In genomic region chr1:67831850-67832513, GRCh38 we compare ENCODE assay signal across 8 cellular contexts. TPM values are rescaled to one million over a fixed set of nuclear protein-coding genes. Genes with fewer than 3 reads are reported as not detected.
DNase-seq lines count a peak whose midpoint lies in the region; ATAC-seq and TF ChIP-seq lines count a peak whose summit lies in the region.

No MANE protein-coding gene starts in this region.

- intact Hi-C loops in left lung (cut with DNase I), result no loop called here
- intact Hi-C loops in testis (cut with DNase I; ENCODE audit: low total_unique reads), result loop anchor here (10.0 kb wide), 1 partner anchor 57 kb away; no protein-coding TSS in a partner anchor

- no peak overlapping the region for H2BK12ac ChIP-seq in H9 (ENCODE audit: insufficient read length, low read depth, low read length)

- H4K91ac ChIP-seq in H9 (ENCODE audit: insufficient read length, low read depth, low read length), result no peak overlapping the region

- no CpG with 5 or more reads among the region's 34 CpGs for WGBS in H9 (ENCODE audit: extremely low coverage, insufficient read length, low lambda C conversion rate)
- 0% methylated on average over 34 of the region's 34 CpGs for WGBS in testis, 2 donors

- peak overlapping the region; percentile 5 for H3K18ac ChIP-seq in H9 (ENCODE audit: insufficient read length, low read depth, low read length)

- H3K27me3 ChIP-seq in BE2C, result no peaks in the 10 kb centered on the region
- peaks cover 4% of the 10 kb centered on the region for H3K27me3 ChIP-seq in H9 (ENCODE audit: insufficient read depth, low read length)
- no peaks in the 10 kb centered on the region for H3K27me3 ChIP-seq in Peyer's patch
- peaks cover 0 to 64% of the 10 kb centered on the region in 2 donors for H3K27me3 ChIP-seq in left lung
- no peaks in the 10 kb centered on the region for H3K27me3 ChIP-seq in testis

- H3K27ac ChIP-seq in H9 (ENCODE audit: insufficient read length, low read depth, low read length) (no peak overlapping the region), Peyer's patch (peak overlapping the region; percentile 68 to 98 (median 92)), left lung (peak overlapping the region; percentile 74 to 81), testis (peak overlapping the region; percentile 85 to 94)

- no peak overlapping the region for H2BK20ac ChIP-seq in H9 (ENCODE audit: low read depth, low read length, poor library complexity, severe bottlenecking)

- H3K4ac ChIP-seq in H9 (ENCODE audit: low read depth, low read length), result no peak overlapping the region

- no peaks in the 10 kb centered on the region for H3K36me3 ChIP-seq in BE2C
- H3K36me3 ChIP-seq in Peyer's patch, result no peaks in the 10 kb centered on the region
- H3K36me3 ChIP-seq in left lung, result no peaks in the 10 kb centered on the region
- H3K36me3 ChIP-seq in testis (ENCODE audit: low read depth, missing control alignments), result no peaks in the 10 kb centered on the region

- H3K79me2 ChIP-seq in H9 (ENCODE audit: insufficient read depth, low read length), result no peaks in the 10 kb centered on the region; the same call in 1 of the 2 replicates

- peak overlapping the region; percentile 1 for H2AFZ ChIP-seq in H9 (ENCODE audit: low read length)

- ATAC-seq in left lung (peak; percentile 53), GM19467 (IDR thresholded peaks at IDR 0.05; ENCODE audit: unreplicated experiment) (no peak)

- peaks cover 37% of the 10 kb centered on the region for H3K27me3 Mint-ChIP-seq in H9 (ENCODE audit: low read depth)

- TF ChIP-seq POLR2A in Peyer's patch (IDR thresholded peaks at IDR 0.05) (peak in 1 of 2 donors; percentile 62), testis (IDR thresholded peaks at IDR 0.05) (no peak)

- peak overlapping the region; percentile 77 to 97 for H3K4me3 Mint-ChIP-seq in H9

- peaks cover 26 to 28% of the 10 kb centered on the region in 2 experiments for H3K4me1 Mint-ChIP-seq in H9

- H3K9me3 ChIP-seq in BE2C (no peaks in the 10 kb centered on the region), H9 (ENCODE audit: control insufficient read depth, low read depth, low read length) (no peaks in the 10 kb centered on the region), Peyer's patch (no peaks in the 10 kb centered on the region), left lung (no peaks in the 10 kb centered on the region), testis (no peaks in the 10 kb centered on the region)

- H3K4me2 ChIP-seq in H9 (ENCODE audit: insufficient read depth, insufficient read length, low read length), result peak overlapping the region; percentile 86

- peak; percentile 32 for DNase-seq in BE2C
- DNase-seq in H9, result no peak
- DNase-seq in Peyer's patch, result peak in 2 of 3 donors; percentile 75 to 78
- peak; percentile 85 for DNase-seq in dermis microvascular lymphatic vessel endothelial cell (ENCODE audit: low read depth in 2 of 2)
- DNase-seq in left lung, result peak; percentile 60 to 77
- DNase-seq in testis, result peak; percentile 76
- DNase-seq in stimulated activated CD4-positive, alpha-beta T cell treated with anti-CD3 and anti-CD28 coated beads, Interleukin-2, amount 100 ng/mL, for 48 hours, result no peak

- H3K56ac ChIP-seq in H9 (ENCODE audit: insufficient read length, low read depth, low read length), result no peak overlapping the region

- no peak overlapping the region for H4K8ac ChIP-seq in H9 (replicated peaks; ENCODE audit: insufficient read length, low read depth, low read length)

- no peak overlapping the region for H3T11ph ChIP-seq in H9 (ENCODE audit: low read length)

- H4K20me1 ChIP-seq in H9 (ENCODE audit: control insufficient read depth, insufficient read depth, insufficient read length), result no peaks in the 10 kb centered on the region

- no peaks in the 10 kb centered on the region; a peak in 1 of 7 replicates for H3K36me3 Mint-ChIP-seq in H9 (ENCODE audit: insufficient read depth in 1 of 3, low read depth in 3 of 3)

- no peak overlapping the region for H3K9ac ChIP-seq in H9 (ENCODE audit: extremely low read depth, insufficient read length, low read length)

- H4K5ac ChIP-seq in H9 (ENCODE audit: insufficient read length, low read depth, low read length), result no peak overlapping the region

- peak overlapping the region; percentile 81 for H3K4me3 ChIP-seq in BE2C (ENCODE audit: low read depth, low read length)
- H3K4me3 ChIP-seq in Peyer's patch, result peak overlapping the region; percentile 44 to 96 (median 70)
- H3K4me3 ChIP-seq in left lung, result peak overlapping the region; percentile 65 to 70
- peak overlapping the region; percentile 82 to 85 for H3K4me3 ChIP-seq in testis

- no peak overlapping the region for H2BK15ac ChIP-seq in H9 (ENCODE audit: low read depth, low read length)

- no peaks in the 10 kb centered on the region for H3K79me1 ChIP-seq in H9 (ENCODE audit: insufficient read depth, low read depth, low read length, poor library complexity, severe bottlenecking)

- no peak overlapping the region for H2AK5ac ChIP-seq in H9 (ENCODE audit: insufficient read length, low read length)

- no peak overlapping the region; the same call in 1 of the 2 replicates for H3K14ac ChIP-seq in H9 (ENCODE audit: insufficient read depth, low read length)

- H3K4me1 ChIP-seq in BE2C (no peaks in the 10 kb centered on the region), H9 (ENCODE audit: insufficient read depth, low read length) (no peaks in the 10 kb centered on the region; the same call in 1 of the 2 replicates), Peyer's patch (peaks cover 0 to 40% (median 2%) of the 10 kb centered on the region in 4 donors), left lung (peaks cover 5 to 21% of the 10 kb centered on the region in 2 donors), testis (peaks cover 14% of the 10 kb centered on the region)

- peaks cover 16% of the 10 kb centered on the region for H3K23me2 ChIP-seq in H9 (ENCODE audit: insufficient read length, low read depth, low read length, poor library complexity, severe bottlenecking)

- no peak for TF ChIP-seq CTCF in BE2C (IDR thresholded peaks at IDR 0.05; ENCODE audit: low read depth, low read length)
- no peak for TF ChIP-seq CTCF in H9 (conservative IDR thresholded peaks at IDR 0.05)
- no peak for TF ChIP-seq CTCF in Peyer's patch (IDR thresholded peaks at IDR 0.05)
- TF ChIP-seq CTCF in left lung (IDR thresholded peaks at IDR 0.05), result no peak
- no peak for TF ChIP-seq CTCF in testis (IDR thresholded peaks at IDR 0.05)

- H3K23ac ChIP-seq in H9 (ENCODE audit: insufficient read length, low read depth, low read length), result no peak overlapping the region

- no peaks in the 10 kb centered on the region for H3K9me3 Mint-ChIP-seq in H9

- H2BK5ac ChIP-seq in H9 (ENCODE audit: insufficient read length, low read length), result no peak overlapping the region

- H2BK120ac ChIP-seq in H9 (ENCODE audit: low read depth, low read length, poor library complexity, severe bottlenecking), result no peak overlapping the region

- H3K27ac Mint-ChIP-seq in H9, result peak overlapping the region in 2 of 3 experiments; percentile 24 to 40; a peak in 2 of 7 replicates

RNA-seq across cellular contexts. Expression of gene GNG12, which starts 1.3 kb away (rescaled TPM):
- 8.3 TPM for polyA plus RNA-seq in BE2C (2012; ENCODE audit: insufficient read depth, insufficient read length, low read depth)
- total RNA-seq in H9 (2021) (14.3 and 14.6 TPM in 2 replicates), Peyer's patch (100 to 1,000 TPM in 3 of 4 donors, 10 to 100 TPM in 1; 61.9 to 271 (median 165) TPM), dermis microvascular lymphatic vessel endothelial cell (144 and 222 TPM in 2 replicates), left lung (10 to 100 TPM; 57.0 to 71.9 TPM), testis (10 to 100 TPM; 28.1 to 46.0 TPM)
- 39.3 TPM for polyA plus RNA-seq in testis (ENCODE audit: insufficient read depth, low read depth, low replicate concordance)

Comparison
In these comparisons a context has a peak if more than half of its experiments do, and no peak if none do; other contexts are left out.
1. DNase-seq: peak in BE2C (single experiment), Peyer's patch (2 of 3), dermis microvascular lymphatic vessel endothelial cell (2 of 2), left lung (2 of 2) and testis (single experiment); none in H9 (single experiment) and stimulated activated CD4-positive, alpha-beta T cell treated with anti-CD3 and anti-CD28 coated beads, Interleukin-2, amount 100 ng/mL, for 48 hours (0 of 2).
2. Peak in every context shown above with its lines, with median percentiles within 50 percentile points of each other: H3K4me3 ChIP-seq.